ENCODE assay signal across 8 cellular contexts in genomic region chr9:33677506-33677809, GRCh38.
DNase-seq lines count a peak whose midpoint lies in the region; ATAC-seq and TF ChIP-seq lines count a peak whose summit lies in the region.

No MANE protein-coding gene starts in this region.

- intact Hi-C loops in A673 (cut with micrococcal nuclease; ENCODE audit: unreplicated experiment) (no loop called here), IMR-90 (cut with micrococcal nuclease) (loop anchor here (5.0 kb wide), 1 partner anchor 40 kb away; no protein-coding TSS in a partner anchor)
- intact Hi-C loops in dendritic cell treated with granulocyte-macrophage colony-stimulating factor and Interleukin-4, amounts not matched to agents 40 ng/mL and 50 ng/mL, for 4 days (cut with micrococcal nuclease): no loop called here

- no peak overlapping the region for H4K91ac ChIP-seq in IMR-90 (ENCODE audit: insufficient read depth, low read depth, low read length)

- no peak overlapping the region for H2AK5ac ChIP-seq in IMR-90 (ENCODE audit: low read depth, low read length)

- POLR2A ChIA-PET in A673 (lab: Charles Lee; ENCODE audit: low non-redundant PET): no interaction called here
- POLR2A ChIA-PET in IMR-90 (lab: Charles Lee; ENCODE audit: unreplicated experiment): no interaction called here

- H3K9me3 ChIP-seq in A673 (ENCODE audit: low read depth, low read length, poor library complexity, severe bottlenecking) (no peaks in the 10 kb centered on the region), IMR-90 (ENCODE audit: control insufficient read depth, insufficient read depth, low read length) (peaks cover 2% of the 10 kb centered on the region; the same call in 1 of the 2 replicates), neural cell (ENCODE audit: low read length) (no peaks in the 10 kb centered on the region)

- H3K23ac ChIP-seq in IMR-90 (ENCODE audit: low read depth, low read length): no peak overlapping the region

- H3K4ac ChIP-seq in IMR-90 (ENCODE audit: low read depth, low read length): no peak overlapping the region

- H3K4me3 Mint-ChIP-seq in dendritic cell treated with granulocyte-macrophage colony-stimulating factor and Interleukin-4, amounts not matched to agents 40 ng/mL and 50 ng/mL, for 4 days: peak overlapping the region; percentile 85

- no peak for TF ChIP-seq EP300 in neural cell (conservative IDR thresholded peaks at IDR 0.05; ENCODE audit: poor library complexity, severe bottlenecking)

- H2AFZ ChIP-seq in IMR-90 (replicated peaks; ENCODE audit: low read length, poor library complexity): no peak overlapping the region
- peak overlapping the region; percentile 48 for H2AFZ ChIP-seq in neural cell (ENCODE audit: low read depth, low read length)

- CTCF ChIA-PET in A673 (lab: Charles Lee) (interaction anchor here (1.2 kb wide), 1 partner anchor 53 kb away, joined by 4 read pairs; no protein-coding TSS in a partner anchor), IMR-90 (lab: Yijun Ruan, JAX) (no interaction called here)

- no peak for TF ChIP-seq RAD21 in IMR-90 (IDR thresholded peaks at IDR 0.05; ENCODE audit: low read length)
- TF ChIP-seq RAD21 in neural cell (conservative IDR thresholded peaks at IDR 0.05): no peak

- no peak overlapping the region for H3K56ac ChIP-seq in IMR-90 (ENCODE audit: extremely low read depth, insufficient read depth, low read length)

- H4K8ac ChIP-seq in IMR-90 (ENCODE audit: low read depth in 2 of 2, low read length in 2 of 2): no peak overlapping the region

- H3K79me1 ChIP-seq in IMR-90 (ENCODE audit: low read depth in 1 of 2, low read length in 2 of 2): no peaks in the 10 kb centered on the region

- H3K4me2 ChIP-seq in IMR-90 (ENCODE audit: low read depth, low read length): peak overlapping the region; percentile 4; the same call in 1 of the 2 replicates
- peak overlapping the region; percentile 43 for H3K4me2 ChIP-seq in neural cell (ENCODE audit: low read length)

- no peak overlapping the region for H2BK120ac ChIP-seq in IMR-90 (ENCODE audit: low read depth, low read length)

- H3K36me3 Mint-ChIP-seq in dendritic cell treated with granulocyte-macrophage colony-stimulating factor and Interleukin-4, amounts not matched to agents 40 ng/mL and 50 ng/mL, for 4 days (ENCODE audit: low read depth): peaks cover 7% of the 10 kb centered on the region

- no peak for TF ChIP-seq POLR2A in IMR-90 (IDR thresholded peaks at IDR 0.05; ENCODE audit: low read depth, low read length)

- no peak overlapping the region for H3K9ac ChIP-seq in IMR-90 (ENCODE audit: low read depth, low read length)
- peak overlapping the region; percentile 84 for H3K9ac ChIP-seq in neural cell (ENCODE audit: low read length)

- no peaks in the 10 kb centered on the region for H3K9me2 ChIP-seq in neural cell (ENCODE audit: insufficient read depth, low read length)

- no peak overlapping the region for H2BK20ac ChIP-seq in IMR-90 (ENCODE audit: low read depth, low read length)

- DNase-seq in A673 (ENCODE audit: low spot score) (no peak), IMR-90 (no peak), ureter (ENCODE audit: low spot score) (no peak), SIG-M5 treated with dmso at 0.1 percent for 504 hours (lab: John Stamatoyannopoulos, UW; ENCODE audit: unreplicated experiment) (no peak)

- H3K18ac ChIP-seq in IMR-90 (ENCODE audit: low read depth, low read length): no peak overlapping the region

- H2BK5ac ChIP-seq in IMR-90 (ENCODE audit: low read depth, low read length, poor library complexity, severe bottlenecking): no peak overlapping the region

- H2BK15ac ChIP-seq in IMR-90 (ENCODE audit: low read depth, low read length): no peak overlapping the region

- H3K36me3 ChIP-seq in A673 (ENCODE audit: insufficient read depth, low read length, poor library complexity, severe bottlenecking) (no peaks in the 10 kb centered on the region), IMR-90 (ENCODE audit: control insufficient read depth, insufficient read depth, low read length) (no peaks in the 10 kb centered on the region), neural cell (ENCODE audit: insufficient read depth, low read length) (no peaks in the 10 kb centered on the region)

- peaks cover 78% of the 10 kb centered on the region for H3K27me3 ChIP-seq in A673 (replicated peaks; ENCODE audit: insufficient read depth, low read depth, low read length, poor library complexity)
- H3K27me3 ChIP-seq in IMR-90 (ENCODE audit: control insufficient read depth, insufficient read depth, low read length): peaks cover 6% of the 10 kb centered on the region
- no peaks in the 10 kb centered on the region for H3K27me3 ChIP-seq in neural cell (ENCODE audit: insufficient read depth, low read depth, low read length)

- no peak overlapping the region for H2AK9ac ChIP-seq in IMR-90 (replicated peaks; ENCODE audit: low read depth, low read length, poor library complexity)

- H3K14ac ChIP-seq in IMR-90 (replicated peaks; ENCODE audit: low read depth, low read length): no peak overlapping the region

- H3K9me1 ChIP-seq in IMR-90 (ENCODE audit: insufficient read depth, low read length): no peaks in the 10 kb centered on the region

- H3K4me1 ChIP-seq in A673 (ENCODE audit: insufficient read depth, low read length, poor library complexity, severe bottlenecking) (no peaks in the 10 kb centered on the region), IMR-90 (ENCODE audit: control insufficient read depth, insufficient read depth, low read length) (no peaks in the 10 kb centered on the region)

- dilution Hi-C loops in IMR-90 (cut with HindIII; ENCODE audit: low sequenced_read_pairs, unreplicated experiment): no loop called here

- peaks cover 38% of the 10 kb centered on the region for H3K27me3 Mint-ChIP-seq in dendritic cell treated with granulocyte-macrophage colony-stimulating factor and Interleukin-4, amounts not matched to agents 40 ng/mL and 50 ng/mL, for 4 days

- H4K5ac ChIP-seq in IMR-90 (ENCODE audit: low read depth, low read length): no peak overlapping the region

- H4K20me1 ChIP-seq in IMR-90 (ENCODE audit: insufficient read depth, low read length) (no peaks in the 10 kb centered on the region), neural cell (ENCODE audit: insufficient read depth) (no peaks in the 10 kb centered on the region)

- no peaks in the 10 kb centered on the region for H3K9me3 Mint-ChIP-seq in dendritic cell treated with granulocyte-macrophage colony-stimulating factor and Interleukin-4, amounts not matched to agents 40 ng/mL and 50 ng/mL, for 4 days

- H3K4me1 Mint-ChIP-seq in dendritic cell treated with granulocyte-macrophage colony-stimulating factor and Interleukin-4, amounts not matched to agents 40 ng/mL and 50 ng/mL, for 4 days (ENCODE audit: low read depth): peaks cover 23% of the 10 kb centered on the region

- BruUV-seq in A673 (replicated peaks; lab: Mats Ljungman, UMichigan) (no TSS peak), IMR-90 (replicated peaks; lab: Mats Ljungman, UMichigan) (no TSS peak)

- peak overlapping the region; percentile 71 for H3K27ac Mint-ChIP-seq in dendritic cell treated with granulocyte-macrophage colony-stimulating factor and Interleukin-4, amounts not matched to agents 40 ng/mL and 50 ng/mL, for 4 days

- H3K79me2 ChIP-seq in neural cell (replicated peaks; ENCODE audit: insufficient read depth, low read length): peaks cover 19% of the 10 kb centered on the region

- ATAC-seq in IMR-90 (ENCODE audit: low read depth) (no peak), HG03280 (IDR thresholded peaks at IDR 0.05; ENCODE audit: unreplicated experiment) (no peak)
- ATAC-seq in activated CD4-positive, CD25-positive, alpha-beta regulatory T cell treated with anti-CD3 and anti-CD28 coated beads, Interleukin-2, amount 50 U/mL, for 24 hours: no peak

- TF ChIP-seq CTCF in A673 (conservative IDR thresholded peaks at IDR 0.05; ENCODE audit: low read depth, low read length) (no peak), IMR-90 (conservative IDR thresholded peaks at IDR 0.05; ENCODE audit: low read depth, low read length) (no peak), neural cell (IDR thresholded peaks at IDR 0.05; ENCODE audit: poor library complexity, severe bottlenecking) (no peak)

- H3F3A ChIP-seq in neural cell (ENCODE audit: insufficient read depth, low read length, poor library complexity, severe bottlenecking): no peaks in the 10 kb centered on the region

- no CpG with 5 or more reads among the region's 3 CpGs for WGBS in IMR-90 (ENCODE audit: extremely low coverage in 2 of 2, insufficient read length in 1 of 2), 2 experiments

- in situ Hi-C loops in IMR-90 (cut with MboI; ENCODE audit: low sequenced_read_pairs): no loop called here

- peak overlapping the region; percentile 51 for H3K4me3 ChIP-seq in A673 (ENCODE audit: low read depth, low read length, poor library complexity, severe bottlenecking)
- H3K4me3 ChIP-seq in IMR-90 (ENCODE audit: insufficient read depth, low read depth, low read length): peak overlapping the region; percentile 49
- H3K4me3 ChIP-seq in neural cell (ENCODE audit: low read length): peak overlapping the region; percentile 67

- H3K27ac ChIP-seq in A673 (ENCODE audit: low read depth, low read length, poor library complexity, severe bottlenecking): no peak overlapping the region
- H3K27ac ChIP-seq in IMR-90 (ENCODE audit: insufficient read depth, low read length): no peak overlapping the region
- peak overlapping the region; percentile 93 for H3K27ac ChIP-seq in neural cell (ENCODE audit: low read length)

TF ChIP-seq in IMR-90, 13 proteins besides CTCF, POLR2A, EP300 and RAD21 (continues in another document):
- TF ChIP-seq FOS (IDR thresholded peaks at IDR 0.05; ENCODE audit: low read depth, low read length) (no peak), CHD1 (IDR thresholded peaks at IDR 0.05; ENCODE audit: low read depth, low read length) (no peak), MXI1 (IDR thresholded peaks at IDR 0.05; ENCODE audit: borderline replicate concordance, low read depth, low read length) (no peak), RCOR1 (IDR thresholded peaks at IDR 0.05; ENCODE audit: insufficient replicate concordance, low read length) (no peak), RFX5 (IDR thresholded peaks at IDR 0.05; ENCODE audit: low read depth, low read length) (no peak)

TF ChIP-seq in neural cell, 6 proteins besides CTCF, POLR2A, EP300 and RAD21 (continues in another document):
- no peak for TF ChIP-seq POLR2AphosphoS5 (IDR thresholded peaks at IDR 0.05)
- no peak for TF ChIP-seq MXI1 (conservative IDR thresholded peaks at IDR 0.05; ENCODE audit: poor library complexity, severe bottlenecking)
